17 cellular contexts compared by ENCODE assay signal in the genomic region with DNA sequence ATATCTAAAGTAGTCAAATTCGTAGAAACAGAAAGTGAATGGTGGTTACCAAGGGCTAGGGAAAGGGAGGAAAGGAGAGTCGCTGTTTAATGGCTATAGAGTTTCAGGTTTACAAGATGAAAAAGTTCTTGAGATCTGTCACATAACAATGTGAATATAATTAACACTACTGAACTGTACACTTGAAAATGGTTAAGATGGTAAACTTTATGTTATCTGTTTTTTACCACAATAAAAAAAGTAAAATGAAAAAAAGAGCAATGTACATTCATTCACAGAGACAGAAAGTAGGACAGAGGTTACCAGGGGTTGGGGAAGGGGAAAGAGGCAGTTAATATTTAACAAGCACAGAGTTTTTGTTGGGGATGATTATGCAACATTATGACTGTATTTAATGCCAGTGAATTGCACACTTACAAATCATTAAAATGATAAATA. TPM values are rescaled to one million over a fixed set of nuclear protein-coding genes. Genes with fewer than 3 reads are reported as not detected.
DNase-seq lines count a peak whose midpoint lies in the region; ATAC-seq and TF ChIP-seq lines count a peak whose summit lies in the region.
"Had no signal": no experiment of that assay in that cellular context is flagged by ENCODE, and none has a peak within 500 bp of the region (broad histone marks: within the 10 kb centered on the region; RNA-seq: fewer than 3 reads in every experiment).

No MANE protein-coding gene starts in this region.

- TF ChIP-seq EP300 in suprapubic skin (IDR thresholded peaks at IDR 0.05), result no peak

- H3K36me3 ChIP-seq in colonic mucosa (no peaks in the 10 kb centered on the region), upper lobe of right lung (peaks cover 11% of the 10 kb centered on the region), suprapubic skin (peaks cover 32% of the 10 kb centered on the region)
- H3K36me3 ChIP-seq: neutrophil had no signal

- peak; percentile 73 for ATAC-seq in GM18907 (IDR thresholded peaks at IDR 0.05; ENCODE audit: unreplicated experiment)
- ATAC-seq in HG03175 (IDR thresholded peaks at IDR 0.05; ENCODE audit: unreplicated experiment), result peak; percentile 67
- no peak for ATAC-seq in GM18858 (IDR thresholded peaks at IDR 0.05; ENCODE audit: unreplicated experiment)
- no peak for ATAC-seq in HG03025 (IDR thresholded peaks at IDR 0.05; ENCODE audit: low FRiP score, unreplicated experiment)
- no peak for ATAC-seq in upper lobe of right lung
- ATAC-seq: sciatic nerve had no signal

- H3K27me3 ChIP-seq in colonic mucosa (no peaks in the 10 kb centered on the region), upper lobe of right lung (no peaks in the 10 kb centered on the region), suprapubic skin (no peaks in the 10 kb centered on the region)
- H3K27me3 ChIP-seq: neutrophil, vagina had no signal

- H3K27ac ChIP-seq in colonic mucosa (peak overlapping the region; percentile 47), upper lobe of right lung (no peak overlapping the region), suprapubic skin (no peak overlapping the region)
- H3K27ac ChIP-seq: neutrophil, vagina had no signal

- no peaks in the 10 kb centered on the region for H3K9me3 ChIP-seq in colonic mucosa
- H3K9me3 ChIP-seq in upper lobe of right lung, result no peaks in the 10 kb centered on the region
- H3K9me3 ChIP-seq in suprapubic skin, result no peaks in the 10 kb centered on the region
- H3K9me3 ChIP-seq: neutrophil, vagina had no signal

- DNase-seq in colonic mucosa (no peak), renal cortical epithelial cell (ENCODE audit: low read depth) (peak; percentile 72), upper lobe of right lung (no peak), suprapubic skin (ENCODE audit: low spot score in 2 of 2) (no peak)
- DNase-seq: activated naive CD4-positive, alpha-beta T cell treated with Interleukin-2 at 50 U/mL for 16 hours; activated T-cell treated with anti-CD3 and anti-CD28 coated beads for 4 hours; aorta; NCI-H1417; NCI-H2171; NCI-H748 treated with DMSO at 0.1 percent for 48 hours had no signal

- no peak for TF ChIP-seq POLR2A in suprapubic skin (IDR thresholded peaks at IDR 0.05)

- no peak overlapping the region for H3K4me3 ChIP-seq in colonic mucosa
- no peak overlapping the region for H3K4me3 ChIP-seq in upper lobe of right lung
- no peak overlapping the region for H3K4me3 ChIP-seq in suprapubic skin
- H3K4me3 ChIP-seq: vagina had no signal

- WGBS in suprapubic skin, result 94% methylated on average over 2 of the region's 2 CpGs

- TF ChIP-seq CTCF in colonic mucosa (IDR thresholded peaks at IDR 0.05) (no peak), upper lobe of right lung (IDR thresholded peaks at IDR 0.05) (no peak), suprapubic skin (IDR thresholded peaks at IDR 0.05) (no peak)

- intact Hi-C loops in colonic mucosa (cut with DNase I), result no loop called here
- intact Hi-C loops in upper lobe of right lung (cut with DNase I), result no loop called here

- H3K4me1 ChIP-seq in colonic mucosa (no peaks in the 10 kb centered on the region), upper lobe of right lung (no peaks in the 10 kb centered on the region), suprapubic skin (no peaks in the 10 kb centered on the region)
- H3K4me1 ChIP-seq: vagina had no signal

- H3K9ac ChIP-seq in colonic mucosa (ENCODE audit: low read depth in 2 of 2, low read length in 2 of 2), result no peak overlapping the region

RNA-seq across cellular contexts. Expression of a gene that starts 53.3 kb away (rescaled TPM):
- 1 to 10 TPM; 2.8 to 5.2 TPM for total RNA-seq in colonic mucosa
- total RNA-seq in renal cortical epithelial cell, result 0.35 and 1.2 TPM in 2 replicates
- total RNA-seq in upper lobe of right lung, result 2.2 TPM
- total RNA-seq in suprapubic skin, result 1 to 10 TPM; 1.7 to 6.4 (median 2.5) TPM

Comparison
In these comparisons a context has a peak if more than half of its experiments do, and no peak if none do; other contexts are left out.
1. ATAC-seq: peak in GM18907 (single experiment) and HG03175 (single experiment); none in GM18858 (single experiment), HG03025 (single experiment) and upper lobe of right lung (single experiment).